In the genomic region with DNA sequence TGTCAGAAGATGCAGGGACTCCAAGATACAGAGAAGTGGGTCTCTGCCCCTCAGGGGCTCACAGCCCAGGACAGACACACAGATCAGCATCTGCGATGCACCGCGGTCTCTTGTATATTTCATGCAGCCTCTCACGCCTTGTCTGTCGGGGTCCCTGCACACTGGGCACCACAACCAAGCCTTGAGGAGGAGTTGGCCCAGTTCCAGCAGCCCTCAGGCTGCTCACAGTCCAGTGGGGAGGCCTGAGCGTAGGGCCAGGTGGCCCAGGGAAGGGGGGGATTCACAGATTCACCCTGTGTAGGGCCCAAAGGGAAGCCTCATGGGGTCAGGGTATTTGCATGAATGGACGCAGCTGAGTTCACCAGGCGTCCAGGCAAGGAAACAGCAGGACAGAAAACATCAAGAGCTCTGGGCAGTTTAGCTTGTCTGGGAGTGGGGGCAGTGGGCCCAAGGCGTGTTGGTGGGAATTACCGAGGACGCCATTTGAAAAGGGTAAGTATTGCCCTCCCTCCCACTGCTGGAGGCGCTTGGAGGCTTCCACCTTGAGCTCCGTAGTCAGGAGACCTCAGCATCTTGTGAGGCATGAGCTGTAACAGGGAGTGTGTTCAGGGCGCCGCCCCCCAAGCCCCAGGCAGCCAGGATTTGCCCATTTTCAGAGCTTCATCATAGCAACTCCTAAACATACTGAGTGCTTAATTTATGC, we compare ENCODE assay signal across 13 cellular contexts.
A peak's percentile ranks its signal among the peaks of the same experiment; 100 is the strongest.
DNase-seq lines count a peak whose midpoint lies in the region; ATAC-seq and TF ChIP-seq lines count a peak whose summit lies in the region.
"Had no signal": no experiment of that assay in that cellular context is flagged by ENCODE, and none has a peak within 500 bp of the region (broad histone marks: within the 10 kb centered on the region; RNA-seq: fewer than 3 reads in every experiment).

No MANE protein-coding gene starts in this region.

- intact Hi-C loops in activated B cell treated with CpG ODN at 0.5 μM for 24 hours (cut with micrococcal nuclease), result loop anchor here (5.0 kb wide), 1 partner anchor 115 kb away; no protein-coding TSS in a partner anchor
- intact Hi-C loops in activated CD8-positive, alpha-beta T cell treated with anti-CD3 and anti-CD28 coated beads for 36 hours (cut with micrococcal nuclease), result no loop called here

- in situ Hi-C loops in GM13977 (cut with MboI; ENCODE audit: low pct_unique_long_range_greater_than_20kb, low sequenced_read_pairs, unreplicated experiment), result no loop called here

- TF ChIP-seq CTCF in GM13977 (IDR thresholded peaks at IDR 0.05; ENCODE audit: extremely low read depth, insufficient read depth, missing control alignments) (no peak), activated B cell treated with CpG ODN at 0.5 μM for 24 hours (IDR thresholded peaks at IDR 0.05) (no peak), nephron progenitor cell (IDR thresholded peaks at IDR 0.05) (no peak)
- TF ChIP-seq CTCF in activated CD8-positive, alpha-beta T cell treated with anti-CD3 and anti-CD28 coated beads for 36 hours (IDR thresholded peaks at IDR 0.05), result no peak

- CTCF ChIA-PET in activated B cell treated with CpG ODN at 0.5 μM for 24 hours (lab: Charles Lee), result interaction anchor here (1.4 to 2.0 kb wide), 3 partner anchors 167 to 228 kb away, joined by 5 to 7 read pairs (median 7); no protein-coding TSS in a partner anchor
- CTCF ChIA-PET in activated CD8-positive, alpha-beta T cell treated with anti-CD3 and anti-CD28 coated beads for 36 hours (lab: Charles Lee), result interaction anchor here (1.4 kb wide), 1 partner anchor 167 kb away, joined by 5 read pairs; no protein-coding TSS in a partner anchor

- peaks cover 33% of the 10 kb centered on the region for H3K4me1 Mint-ChIP-seq in activated B cell treated with CpG ODN at 0.5 μM for 24 hours
- peaks cover 58% of the 10 kb centered on the region for H3K4me1 Mint-ChIP-seq in nephron progenitor cell
- H3K4me1 Mint-ChIP-seq in activated CD8-positive, alpha-beta T cell treated with anti-CD3 and anti-CD28 coated beads for 36 hours (ENCODE audit: low read depth), result peaks cover 8% of the 10 kb centered on the region

- H3K27ac Mint-ChIP-seq in activated B cell treated with CpG ODN at 0.5 μM for 24 hours (no peak overlapping the region), nephron progenitor cell (peak overlapping the region; percentile 61)
- H3K27ac Mint-ChIP-seq in activated CD8-positive, alpha-beta T cell treated with anti-CD3 and anti-CD28 coated beads for 36 hours, result no peak overlapping the region
- H3K27ac Mint-ChIP-seq: CD4-positive, CD25-positive, alpha-beta regulatory T cell had no signal

- H3K4me3 Mint-ChIP-seq in activated B cell treated with CpG ODN at 0.5 μM for 24 hours (peak overlapping the region; percentile 74), nephron progenitor cell (no peak overlapping the region)
- no peak overlapping the region for H3K4me3 Mint-ChIP-seq in activated CD8-positive, alpha-beta T cell treated with anti-CD3 and anti-CD28 coated beads for 36 hours

- H3K36me3 Mint-ChIP-seq in activated B cell treated with CpG ODN at 0.5 μM for 24 hours (ENCODE audit: low read depth), result peaks cover 2% of the 10 kb centered on the region
- peaks cover 10% of the 10 kb centered on the region for H3K36me3 Mint-ChIP-seq in nephron progenitor cell (ENCODE audit: low read depth)
- no peaks in the 10 kb centered on the region for H3K36me3 Mint-ChIP-seq in activated CD8-positive, alpha-beta T cell treated with anti-CD3 and anti-CD28 coated beads for 36 hours (ENCODE audit: low read depth)

- peak; percentile 13 for ATAC-seq in HG02610 (IDR thresholded peaks at IDR 0.05; ENCODE audit: unreplicated experiment)
- no peak for ATAC-seq in activated B cell treated with CpG ODN at 0.5 μM for 24 hours (ENCODE audit: low read depth)
- no peak for ATAC-seq in activated CD8-positive, alpha-beta T cell treated with anti-CD3 and anti-CD28 coated beads for 36 hours
- ATAC-seq: psoas muscle had no signal

- H3K27me3 Mint-ChIP-seq in activated B cell treated with CpG ODN at 0.5 μM for 24 hours (no peaks in the 10 kb centered on the region), nephron progenitor cell (ENCODE audit: low read depth, poor library complexity) (peaks cover 5% of the 10 kb centered on the region)
- peaks cover 5% of the 10 kb centered on the region for H3K27me3 Mint-ChIP-seq in activated CD8-positive, alpha-beta T cell treated with anti-CD3 and anti-CD28 coated beads for 36 hours

- POLR2A ChIA-PET in activated B cell treated with CpG ODN at 0.5 μM for 24 hours (lab: Charles Lee), result interaction anchor here (1.0 to 1.4 kb wide), 2 partner anchors 130 to 148 kb away, joined by 3 to 7 read pairs; a partner anchor contains a TSS
- POLR2A ChIA-PET in activated CD8-positive, alpha-beta T cell treated with anti-CD3 and anti-CD28 coated beads for 36 hours (lab: Charles Lee), result interaction anchor here (1.4 kb wide), 1 partner anchor 10 kb away, joined by 3 read pairs; no protein-coding TSS in a partner anchor

- DNase-seq in GM13977 (ENCODE audit: low spot score) (peak; percentile 43), activated B cell treated with CpG ODN at 0.5 μM for 24 hours (no peak), nephron progenitor cell (no peak), COLO668 (lab: John Stamatoyannopoulos, UW; ENCODE audit: unreplicated experiment) (no peak), kidney glomerular epithelial cell (lab: John Stamatoyannopoulos, UW) (no peak), UCSD-AML1 (lab: John Stamatoyannopoulos, UW; ENCODE audit: unreplicated experiment) (no peak)
- DNase-seq in activated CD8-positive, alpha-beta T cell treated with anti-CD3 and anti-CD28 coated beads for 36 hours, result no peak
- DNase-seq: activated T-cell treated with anti-CD3 and anti-CD28 coated beads, Interleukin-2, amount 50 U/mL, for 48 hours; left cardiac atrium; NCI-H1436 treated with DMSO at 0.1 percent for 48 hours had no signal

- H3K9me3 Mint-ChIP-seq in activated B cell treated with CpG ODN at 0.5 μM for 24 hours (peaks cover under 1% of the 10 kb centered on the region), nephron progenitor cell (peaks cover 23% of the 10 kb centered on the region)
- peaks cover 8% of the 10 kb centered on the region for H3K9me3 Mint-ChIP-seq in activated CD8-positive, alpha-beta T cell treated with anti-CD3 and anti-CD28 coated beads for 36 hours
